In genomic region chr6:46490425-46491200, GRCh38 we compare ENCODE assay signal across 8 cellular contexts. TPM values are rescaled to one million over a fixed set of nuclear protein-coding genes. Genes with fewer than 3 reads are reported as not detected.
DNase-seq lines count a peak whose midpoint lies in the region; ATAC-seq lines count a peak whose summit lies in the region.

No MANE protein-coding gene starts in this region.

- peaks cover 10% of the 10 kb centered on the region for H3K27me3 ChIP-seq in effector memory CD4-positive, alpha-beta T cell (replicated peaks; ENCODE audit: control insufficient read depth, insufficient read depth, low read length, poor library complexity, severe bottlenecking)
- no peaks in the 10 kb centered on the region for H3K27me3 ChIP-seq in mesendoderm (ENCODE audit: insufficient read depth, low read length, poor library complexity)

- peaks cover 9% of the 10 kb centered on the region for H3K4me1 ChIP-seq in effector memory CD4-positive, alpha-beta T cell (ENCODE audit: control insufficient read depth, insufficient read depth, low read length, poor library complexity, severe bottlenecking)
- H3K4me1 ChIP-seq in mesendoderm (ENCODE audit: control insufficient read depth, low read depth, low read length), result peaks cover 2% of the 10 kb centered on the region

- DNase-seq in NCI-H82 (lab: John Stamatoyannopoulos, UW), result peak; percentile 54
- DNase-seq in NCI-H82 treated with DMSO at 0.1 percent for 48 hours (lab: John Stamatoyannopoulos, UW; ENCODE audit: unreplicated experiment), result no peak
- peak; percentile 76 for DNase-seq in NCI-H748 (lab: John Stamatoyannopoulos, UW; ENCODE audit: unreplicated experiment)
- no peak for DNase-seq in effector memory CD4-positive, alpha-beta T cell
- peak; percentile 64 for DNase-seq in mesendoderm
- peak; percentile 44 for DNase-seq in ureter (ENCODE audit: low spot score)
- no peak for DNase-seq in RKO (ENCODE audit: low spot score)

- H3K9me3 ChIP-seq in effector memory CD4-positive, alpha-beta T cell (ENCODE audit: control insufficient read depth, low read length), result no peaks in the 10 kb centered on the region

- H2BK120ac ChIP-seq in mesendoderm (ENCODE audit: low read depth, low read length), result no peak overlapping the region

- H3K4ac ChIP-seq in mesendoderm (ENCODE audit: low read depth, low read length), result no peak overlapping the region

- no peak overlapping the region for H2AK5ac ChIP-seq in mesendoderm (ENCODE audit: low read length)

- H3K56ac ChIP-seq in mesendoderm (ENCODE audit: low read length), result peak overlapping the region; percentile 85

- H4K8ac ChIP-seq in mesendoderm (ENCODE audit: low read depth, low read length), result no peak overlapping the region

- ATAC-seq in HG03520 (IDR thresholded peaks at IDR 0.05; ENCODE audit: unreplicated experiment), result no peak

- H2BK5ac ChIP-seq in mesendoderm (ENCODE audit: low read length), result no peak overlapping the region

- no peaks in the 10 kb centered on the region for H3K79me2 ChIP-seq in mesendoderm (ENCODE audit: control insufficient read depth, insufficient read depth, low read length)

- no peak overlapping the region for H3K27ac ChIP-seq in effector memory CD4-positive, alpha-beta T cell (ENCODE audit: insufficient read depth, low read length, poor library complexity, severe bottlenecking)
- H3K27ac ChIP-seq in mesendoderm (ENCODE audit: low read depth, low read length), result peak overlapping the region; percentile 58

- no peaks in the 10 kb centered on the region for H3K36me3 ChIP-seq in effector memory CD4-positive, alpha-beta T cell (ENCODE audit: control insufficient read depth, insufficient read depth, low read length)
- no peaks in the 10 kb centered on the region for H3K36me3 ChIP-seq in mesendoderm (ENCODE audit: control insufficient read depth, insufficient read depth, low read length)

- peak overlapping the region; percentile 38 for H3K23ac ChIP-seq in mesendoderm (ENCODE audit: low read length)

- peak overlapping the region; percentile 44 for H3K4me3 ChIP-seq in effector memory CD4-positive, alpha-beta T cell (ENCODE audit: insufficient read depth, low read depth, low read length, poor library complexity, severe bottlenecking)
- peak overlapping the region; percentile 62 for H3K4me3 ChIP-seq in mesendoderm (ENCODE audit: low read length)

- WGBS in mesendoderm (ENCODE audit: extremely low coverage, insufficient coverage, low lambda C conversion rate), result no CpG with 5 or more reads among the region's 56 CpGs

- H3K4me2 ChIP-seq in mesendoderm (ENCODE audit: low read length), result peak overlapping the region; percentile 51

- peak overlapping the region; percentile 88 for H3K18ac ChIP-seq in mesendoderm (ENCODE audit: low read length)

- H4K5ac ChIP-seq in mesendoderm (ENCODE audit: low read length), result no peak overlapping the region

- peak overlapping the region; percentile 71 for H3K9ac ChIP-seq in mesendoderm (ENCODE audit: low read length)

- H2BK15ac ChIP-seq in mesendoderm (replicated peaks; ENCODE audit: low read depth), result no peak overlapping the region

- H3K79me1 ChIP-seq in mesendoderm (ENCODE audit: low read length), result no peaks in the 10 kb centered on the region

RNA-seq across cellular contexts. Expression of gene RCAN2, which starts 0.6 kb away (rescaled TPM):
- polyA plus RNA-seq in mesendoderm (2013, experiment 1 of 2), result 5.9 TPM
- polyA plus RNA-seq in mesendoderm (2013, experiment 2 of 2), result 6.1 TPM
- total RNA-seq in ureter, result 19.8 TPM

Comparison
In these comparisons a context has a peak if more than half of its experiments do, and no peak if none do; other contexts are left out.
1. DNase-seq: peak in NCI-H82 (single experiment), NCI-H748 (single experiment), mesendoderm (single experiment) and ureter (single experiment); none in NCI-H82 treated with DMSO at 0.1 percent for 48 hours (single experiment), effector memory CD4-positive, alpha-beta T cell (0 of 3) and RKO (single experiment).